Comparison of ENCODE assay signal across 16 cellular contexts in the genomic region with DNA sequence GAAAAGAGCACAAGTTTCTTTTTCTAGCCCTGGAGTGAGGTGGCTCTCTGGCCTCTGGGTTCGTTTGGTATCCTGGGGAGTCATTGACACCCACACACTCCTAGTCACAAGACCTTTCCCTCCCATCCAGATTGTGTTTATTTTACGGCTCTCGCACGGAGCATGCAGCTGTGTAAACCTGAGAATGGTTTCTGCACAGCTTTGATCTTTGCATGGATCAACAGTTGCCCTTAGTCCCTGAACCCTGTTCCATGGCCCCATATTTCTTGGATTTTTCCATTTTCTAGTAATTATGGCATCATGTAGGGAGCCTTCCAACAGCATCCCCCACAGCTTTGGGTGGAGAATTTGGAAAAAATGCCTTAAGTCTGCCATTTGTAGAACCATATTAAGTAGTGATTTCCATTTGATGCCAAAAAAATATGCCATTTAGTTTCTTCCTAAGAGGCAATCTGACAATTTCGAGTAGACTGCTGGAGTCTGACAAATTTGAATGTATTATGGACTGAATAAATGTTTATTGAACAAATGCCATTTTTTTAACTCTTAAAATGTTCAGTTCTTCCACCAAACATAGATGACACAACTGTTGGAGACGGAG.
A peak's percentile ranks its signal among the peaks of the same experiment; 100 is the strongest.
DNase-seq lines count a peak whose midpoint lies in the region; ATAC-seq and FAIRE-seq lines count a peak whose summit lies in the region.
"Had no signal": no experiment of that assay in that cellular context is flagged by ENCODE, and none has a peak within 500 bp of the region (broad histone marks: within the 10 kb centered on the region; RNA-seq: fewer than 3 reads in every experiment).

No MANE protein-coding gene starts in this region.

- H3K4me3 ChIP-seq in neuronal stem cell (ENCODE audit: low read length in 2 of 2), result no peak overlapping the region

- DNase-seq in HuH-7 (ENCODE audit: low spot score) (peak; percentile 54), NCI-H510A treated with DMSO at 0.1 percent for 48 hours (lab: John Stamatoyannopoulos, UW) (peak; percentile 92), sciatic nerve (ENCODE audit: low spot score) (no peak), GM19240 (ENCODE audit: insufficient read length, low spot score) (no peak), neuronal stem cell (ENCODE audit: low spot score) (no peak)
- DNase-seq: activated CD4-positive, alpha-beta T cell treated with anti-CD3 and anti-CD28 coated beads for 1 hour; activated naive CD8-positive, alpha-beta T cell treated with anti-CD3 and anti-CD28 coated beads, Interleukin-2, amount 50 U/mL, for 24 hours; Calu3; KG1; kidney; NCI-H1048; NCI-H524 treated with DMSO at 0.1 percent for 48 hours; occipital lobe had no signal

- H2AK5ac ChIP-seq in neuronal stem cell (ENCODE audit: low read depth, low read length), result no peak overlapping the region

- no peak overlapping the region for H3K18ac ChIP-seq in neuronal stem cell (ENCODE audit: low read length)

- H3K4me2 ChIP-seq in neuronal stem cell (ENCODE audit: insufficient read depth, low read length, poor library complexity, severe bottlenecking), result no peak overlapping the region

- H3K23ac ChIP-seq in neuronal stem cell (ENCODE audit: low read depth, low read length, poor library complexity), result no peak overlapping the region

- no peaks in the 10 kb centered on the region for H3K79me1 ChIP-seq in neuronal stem cell (ENCODE audit: low read depth, low read length)

- peaks cover 0 to 4% of the 10 kb centered on the region in 2 donors for H3K4me1 ChIP-seq in neuronal stem cell (ENCODE audit: control insufficient read depth in 2 of 2, insufficient read depth in 1 of 2, low read depth in 1 of 2, low read length in 2 of 2)

- intact Hi-C loops in sciatic nerve (cut with DNase I), result no loop called here

- H2BK15ac ChIP-seq in neuronal stem cell (ENCODE audit: low read length), result no peak overlapping the region

- no peak overlapping the region for H4K8ac ChIP-seq in neuronal stem cell (ENCODE audit: low read depth, low read length)

- FAIRE-seq in islet of Langerhans (lab: Jason Lieb, UNC), result peak; percentile 21
- FAIRE-seq: H1, kidney had no signal

- no peak overlapping the region for H3K27ac ChIP-seq in neuronal stem cell (replicated peaks; ENCODE audit: low read length)

- H3K36me3 ChIP-seq in neuronal stem cell (replicated peaks in 1 of 2; ENCODE audit: control insufficient read depth in 2 of 2, insufficient read depth in 2 of 2, low read length in 2 of 2), result no peaks in the 10 kb centered on the region

- H2BK120ac ChIP-seq in neuronal stem cell (ENCODE audit: low read depth, low read length), result no peak overlapping the region

- H3K9ac ChIP-seq in neuronal stem cell (ENCODE audit: low read depth, low read length, poor library complexity), result no peak overlapping the region

- WGBS in neuronal stem cell (ENCODE audit: extremely low coverage in 2 of 2, insufficient read length in 2 of 2, insufficient replicate concordance in 1 of 2), 2 donors, result no CpG with 5 or more reads among the region's 6 CpGs

- H3K14ac ChIP-seq in neuronal stem cell (ENCODE audit: low read length), result no peak overlapping the region

- H3K27me3 ChIP-seq in neuronal stem cell (ENCODE audit: control insufficient read depth in 3 of 3, insufficient read depth in 3 of 3, low read depth in 1 of 3, low read length in 3 of 3), result no peaks in the 10 kb centered on the region

- no peak overlapping the region for H4K91ac ChIP-seq in neuronal stem cell (ENCODE audit: low read depth, low read length, poor library complexity)

- peak; percentile 92 for ATAC-seq in sciatic nerve
- no peak for ATAC-seq in GM18868 (IDR thresholded peaks at IDR 0.05; ENCODE audit: unreplicated experiment)
- ATAC-seq: activated naive CD8-positive, alpha-beta T cell treated with anti-CD3 and anti-CD28 coated beads, Interleukin-2, amount 50 U/mL, for 24 hours had no signal

- no peaks in the 10 kb centered on the region for H3K9me3 ChIP-seq in neuronal stem cell (replicated peaks in 1 of 2; ENCODE audit: control insufficient read depth in 2 of 2, insufficient read depth in 1 of 2, low read depth in 1 of 2, low read length in 2 of 2)

- no peak overlapping the region for H3K4ac ChIP-seq in neuronal stem cell (ENCODE audit: low read length)

- no peak overlapping the region for H2BK5ac ChIP-seq in neuronal stem cell (ENCODE audit: low read length)

- no peak overlapping the region for H2BK12ac ChIP-seq in neuronal stem cell (ENCODE audit: low read length)

- H2AFZ ChIP-seq in neuronal stem cell (ENCODE audit: low read length), result no peak overlapping the region

Comparison
In these comparisons a context has a peak if more than half of its experiments do, and no peak if none do; other contexts are left out.
1. DNase-seq: peak in HuH-7 (single experiment) and NCI-H510A treated with DMSO at 0.1 percent for 48 hours (single experiment); none in sciatic nerve (single experiment), GM19240 (single experiment) and neuronal stem cell (single experiment).